Comparison of ENCODE assay signal across 19 cellular contexts in the genomic region with DNA sequence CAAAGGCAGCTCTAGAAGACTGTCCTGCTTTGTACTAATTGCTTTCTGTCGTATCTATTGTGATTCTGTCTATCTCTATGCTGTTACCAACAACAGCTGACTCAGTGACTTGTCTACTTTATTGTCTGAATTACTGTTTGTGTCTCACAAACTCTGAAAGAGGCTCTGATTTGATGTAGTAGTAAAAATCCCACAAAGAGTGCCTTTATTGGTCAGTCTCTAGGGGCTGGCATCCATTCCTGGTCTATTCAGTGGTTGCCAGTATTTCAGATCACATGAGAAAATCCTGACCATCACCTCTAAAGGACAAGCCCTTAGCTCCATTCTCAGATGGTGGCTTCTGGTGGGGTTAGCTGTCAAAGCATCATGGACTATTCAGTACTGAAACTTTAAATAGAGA.
"Had no signal": no experiment of that assay in that cellular context is flagged by ENCODE, and none has a peak within 500 bp of the region (broad histone marks: within the 10 kb centered on the region; RNA-seq: fewer than 3 reads in every experiment).

No MANE protein-coding gene starts in this region.

- H3K27ac ChIP-seq: lower lobe of right lung, neural progenitor cell, parathyroid adenoma, prostate gland, skin epidermis, spleen, suprapubic skin, transverse colon, upper lobe of right lung, uterus had no signal

- ATAC-seq: left ventricle myocardium superior; lower lobe of right lung; naive thymus-derived CD4-positive, alpha-beta T cell; right cardiac atrium; stimulated activated memory B cell treated with anti-CD40 and anti-IgM and Interleukin-4, amounts not matched to agents 10 μg/mL and 1 μg/mL and 100 μg/mL, for 72 hours; upper lobe of right lung had no signal

- DNase-seq: dorsolateral prefrontal cortex; effector CD4-positive, alpha-beta T cell; foreskin fibroblast; immature natural killer cell; left ventricle myocardium superior; lower lobe of right lung; naive thymus-derived CD4-positive, alpha-beta T cell; right cardiac atrium; spleen; stimulated activated CD4-positive, alpha-beta T cell treated with anti-CD3 and anti-CD28 coated beads, Interleukin-4, amount 100 ng/mL, for 4 hours; transverse colon; upper lobe of right lung; uterus had no signal
